Comparison of ENCODE assay signal across 8 cellular contexts in the genomic region with DNA sequence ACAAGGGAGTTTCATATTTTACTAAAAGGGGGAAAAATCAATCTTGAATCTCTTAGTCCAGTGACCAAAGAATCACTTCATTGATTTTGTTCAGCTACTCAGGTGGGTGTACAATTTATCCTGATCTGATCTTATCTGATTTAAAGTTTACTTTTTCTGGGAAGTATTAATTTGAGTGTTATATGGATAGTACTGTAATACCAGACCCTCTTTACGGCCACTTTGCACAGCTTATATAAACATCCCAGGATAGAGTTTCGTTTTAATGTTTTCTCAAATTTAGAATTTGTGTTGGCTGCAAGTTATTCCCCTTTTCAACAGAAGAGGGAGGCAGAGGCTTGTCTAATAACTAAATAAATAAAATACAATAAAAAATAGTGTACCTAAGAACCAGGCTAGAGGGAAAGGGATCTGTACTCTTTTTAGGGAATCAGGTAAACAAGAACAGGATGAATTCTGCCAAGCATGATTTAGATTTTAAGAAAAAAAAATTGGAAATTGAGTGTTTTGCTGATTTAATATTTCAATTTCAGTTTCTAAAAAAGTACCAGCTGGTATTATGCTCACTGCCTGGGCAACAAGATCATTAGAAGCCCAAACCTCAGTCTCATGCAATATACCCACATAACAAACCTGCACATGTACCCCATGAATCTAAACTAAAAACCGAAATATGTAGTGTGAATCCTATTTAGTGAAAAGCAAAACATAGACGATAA.
DNase-seq lines count a peak whose midpoint lies in the region; ATAC-seq and TF ChIP-seq lines count a peak whose summit lies in the region.
"Had no signal": no experiment of that assay in that cellular context is flagged by ENCODE, and none has a peak within 500 bp of the region (broad histone marks: within the 10 kb centered on the region; RNA-seq: fewer than 3 reads in every experiment).

No MANE protein-coding gene starts in this region.

- no peak overlapping the region for H3K4me3 ChIP-seq in coronary artery

- H3K27ac ChIP-seq in coronary artery: no peak overlapping the region

- DNase-seq in NCI-H2081 (lab: John Stamatoyannopoulos, UW) (peak; percentile 28 to 30), coronary artery (ENCODE audit: low spot score) (no peak), pons (ENCODE audit: low spot score) (peak; percentile 11), GM19240 (ENCODE audit: insufficient read length, low spot score) (no peak), iPS-NIHi11 (ENCODE audit: low spot score) (no peak)
- DNase-seq: activated B cell treated with CpG ODN at 0.5 μM for 24 hours had no signal

- ATAC-seq in GM21825 (IDR thresholded peaks at IDR 0.05; ENCODE audit: unreplicated experiment): no peak

- TF ChIP-seq CTCF in GM12873 (IDR thresholded peaks at IDR 0.05; ENCODE audit: insufficient read depth, low read depth, low read length, missing control alignments) (peak; percentile 36), coronary artery (IDR thresholded peaks at IDR 0.05) (peak; percentile 46)

Comparison
In these comparisons a context has a peak if more than half of its experiments do, and no peak if none do; other contexts are left out.
1. DNase-seq: peak in NCI-H2081 (2 of 2) and pons (single experiment); none in coronary artery (single experiment), GM19240 (single experiment) and iPS-NIHi11 (single experiment).